Comparison of ENCODE assay signal across 9 cellular contexts in the genomic region with DNA sequence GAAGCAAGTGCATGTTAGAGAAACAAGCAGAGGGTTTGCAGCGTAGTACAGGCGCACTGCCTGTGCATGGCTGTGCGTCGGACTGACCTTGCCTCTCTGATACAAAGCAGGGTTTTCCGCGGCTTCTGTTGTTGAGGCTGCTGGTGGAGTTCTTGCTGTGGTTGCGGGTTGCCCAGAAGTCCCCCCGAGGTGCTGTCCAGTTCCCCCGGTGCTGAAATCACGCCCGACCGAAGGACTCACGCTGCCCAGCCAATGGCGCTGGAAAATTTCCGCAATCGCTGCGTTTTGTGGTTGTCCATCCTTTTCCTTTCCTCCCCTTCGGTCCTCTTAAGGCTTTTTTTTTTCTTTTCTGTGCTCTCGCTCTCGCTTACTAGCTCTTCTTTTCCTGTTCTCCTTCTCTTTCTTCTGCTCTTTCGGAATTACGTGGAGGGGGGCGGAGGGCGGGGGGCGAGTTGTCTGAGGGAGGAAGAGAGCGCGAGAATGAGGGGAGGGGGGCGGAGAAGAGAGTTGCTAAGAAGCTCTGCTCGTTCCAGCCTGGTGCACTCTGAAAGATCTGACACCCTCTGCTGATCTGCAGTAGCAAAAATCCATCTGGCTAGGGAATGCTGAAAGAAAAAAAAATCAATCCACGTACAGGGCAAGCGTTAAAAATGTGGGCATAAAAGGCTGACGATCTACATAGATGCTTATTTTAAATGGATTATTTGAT. TPM values are rescaled to one million over a fixed set of nuclear protein-coding genes. Genes with fewer than 3 reads are reported as not detected.
DNase-seq lines count a peak whose midpoint lies in the region; ATAC-seq lines count a peak whose summit lies in the region.
"Had no signal": no experiment of that assay in that cellular context is flagged by ENCODE, and none has a peak within 500 bp of the region (broad histone marks: within the 10 kb centered on the region; RNA-seq: fewer than 3 reads in every experiment).

A gene with protein sequence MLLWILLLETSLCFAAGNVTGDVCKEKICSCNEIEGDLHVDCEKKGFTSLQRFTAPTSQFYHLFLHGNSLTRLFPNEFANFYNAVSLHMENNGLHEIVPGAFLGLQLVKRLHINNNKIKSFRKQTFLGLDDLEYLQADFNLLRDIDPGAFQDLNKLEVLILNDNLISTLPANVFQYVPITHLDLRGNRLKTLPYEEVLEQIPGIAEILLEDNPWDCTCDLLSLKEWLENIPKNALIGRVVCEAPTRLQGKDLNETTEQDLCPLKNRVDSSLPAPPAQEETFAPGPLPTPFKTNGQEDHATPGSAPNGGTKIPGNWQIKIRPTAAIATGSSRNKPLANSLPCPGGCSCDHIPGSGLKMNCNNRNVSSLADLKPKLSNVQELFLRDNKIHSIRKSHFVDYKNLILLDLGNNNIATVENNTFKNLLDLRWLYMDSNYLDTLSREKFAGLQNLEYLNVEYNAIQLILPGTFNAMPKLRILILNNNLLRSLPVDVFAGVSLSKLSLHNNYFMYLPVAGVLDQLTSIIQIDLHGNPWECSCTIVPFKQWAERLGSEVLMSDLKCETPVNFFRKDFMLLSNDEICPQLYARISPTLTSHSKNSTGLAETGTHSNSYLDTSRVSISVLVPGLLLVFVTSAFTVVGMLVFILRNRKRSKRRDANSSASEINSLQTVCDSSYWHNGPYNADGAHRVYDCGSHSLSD (minus strand): TSS at position 558 of the 709 bp plus-strand sequence. CDS start 967 bp downstream, outside the sequence.

- ATAC-seq in GM21390 (IDR thresholded peaks at IDR 0.05; ENCODE audit: unreplicated experiment): no peak

- peak within 1 kb of the TSS; percentile 97 for H3K27ac ChIP-seq in temporal lobe (ENCODE audit: low read depth, low read length)
- H3K27ac ChIP-seq: C4-2B had no signal

- DNase-seq in NCI-H2081 (lab: John Stamatoyannopoulos, UW): peak; percentile 51 to 55
- DNase-seq in NCI-H2081 treated with DMSO at 0.1 percent for 48 hours (lab: John Stamatoyannopoulos, UW): no peak
- DNase-seq in NCI-H146 (lab: John Stamatoyannopoulos, UW): peak; percentile 83
- DNase-seq in amygdala (lab: John Stamatoyannopoulos, UW): peak in 55 of 56 donors; percentile 24 to 87 (median 65)
- DNase-seq in iPS-NIHi7 (ENCODE audit: extremely low spot score): peak; percentile 80
- DNase-seq in COLO668 (lab: John Stamatoyannopoulos, UW; ENCODE audit: unreplicated experiment): no peak

RNA-seq across cellular contexts. Expression of the gene that starts here (rescaled TPM):
- total RNA-seq in temporal lobe: 30.7 TPM

Comparison
In these comparisons a context has a peak if more than half of its experiments do, and no peak if none do; other contexts are left out.
1. DNase-seq: peak in NCI-H2081 (2 of 2), NCI-H146 (single experiment), amygdala (55 of 56) and iPS-NIHi7 (single experiment); none in NCI-H2081 treated with DMSO at 0.1 percent for 48 hours (single experiment) and COLO668 (single experiment).